In the genomic region with DNA sequence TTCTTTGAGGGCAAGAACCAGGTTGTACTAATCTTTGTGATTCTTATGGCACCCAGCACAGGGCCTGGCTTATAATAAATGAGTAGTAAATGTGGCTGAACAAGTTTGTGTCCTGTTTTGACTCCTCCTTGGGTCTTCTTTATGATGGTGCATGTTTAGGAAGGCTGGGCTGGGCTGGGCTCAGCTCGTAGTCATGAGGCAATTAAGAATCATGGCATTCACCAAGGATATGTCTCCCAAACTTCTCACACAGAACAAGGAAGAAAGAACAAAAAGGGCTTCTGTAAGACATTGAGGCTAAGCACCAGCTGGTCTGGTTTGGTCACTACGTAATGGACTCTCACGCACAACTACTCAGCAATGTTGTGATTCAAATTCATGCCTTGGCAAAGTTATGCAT, we compare ENCODE assay signal across 32 cellular contexts.
"Had no signal": no experiment of that assay in that cellular context is flagged by ENCODE, and none has a peak within 500 bp of the region (broad histone marks: within the 10 kb centered on the region; RNA-seq: fewer than 3 reads in every experiment).

No MANE protein-coding gene starts in this region.

- H3K36me3 ChIP-seq: adrenal gland, cardiac muscle cell, esophagus muscularis mucosa, gastrocnemius medialis, spleen, suprapubic skin, tibial artery, uterus, WERI-Rb-1 had no signal

- FAIRE-seq: kidney had no signal

- H3K4me1 ChIP-seq: adrenal gland, body of pancreas, esophagus muscularis mucosa, gastrocnemius medialis, spleen, suprapubic skin, tibial artery, uterus had no signal

- H3K27me3 ChIP-seq: adrenal gland, body of pancreas, cardiac muscle cell, dorsolateral prefrontal cortex, gastrocnemius medialis, spleen, suprapubic skin, uterus had no signal

- DNase-seq: activated CD4-positive, alpha-beta T cell treated with anti-CD3 and anti-CD28 coated beads for 48 hours; activated CD4-positive, alpha-beta T cell treated with anti-CD3 and anti-CD28 coated beads, Interleukin-2, amount 50 U/mL, for 48 hours; activated CD8-positive, alpha-beta memory T cell treated with anti-CD3 and anti-CD28 coated beads for 24 hours; activated effector memory CD4-positive, alpha-beta T cell treated with anti-CD3 and anti-CD28 coated beads, Interleukin-2, amount 50 U/mL, for 16 hours; activated naive CD4-positive, alpha-beta T cell treated with anti-CD3 and anti-CD28 coated beads for 36 hours; activated naive CD8-positive, alpha-beta T cell treated with anti-CD3 and anti-CD28 coated beads for 36 hours; adrenal gland; aorta; body of pancreas; cerebellar nuclear complex; dorsolateral prefrontal cortex; effector memory CD4-positive, alpha-beta T cell; gastrocnemius medialis; hippocampal formation; kidney; right cardiac atrium; spleen; stimulated activated naive CD4-positive, alpha-beta T cell; SW 1271; T-helper 9 cell; tibial artery; uterus; WERI-Rb-1 had no signal

- H3K9me3 ChIP-seq: adrenal gland, body of pancreas, esophagus muscularis mucosa, gastrocnemius medialis, spleen, suprapubic skin, tibial artery, uterus had no signal

- H3K36me3 Mint-ChIP-seq: activated naive CD8-positive, alpha-beta T cell treated with anti-CD3 and anti-CD28 coated beads for 36 hours; mesothelial cell of epicardium; natural killer cell treated with Interleukin-12 subunit alpha and Interleukin-12 subunit beta and Interleukin-15 and Interleukin-18, amount 100 ng/mL, for 72 hours had no signal

- H3K4me3 Mint-ChIP-seq: activated naive CD4-positive, alpha-beta T cell treated with anti-CD3 and anti-CD28 coated beads for 36 hours; activated naive CD8-positive, alpha-beta T cell treated with anti-CD3 and anti-CD28 coated beads for 36 hours; activated T-helper 1 cell treated with anti-CD3 and anti-CD28 coated beads, Interleukin-12 subunit alpha, Interleukin-12 subunit beta, Interleukin-2, Interleukin-4 antibody, amounts not matched to agents 30 ng/mL and 10 ng/mL and 1 ng/mL, durations not matched to agents 14 hours and 24 hours and 36 hours; mesothelial cell of epicardium; natural killer cell treated with Interleukin-12 subunit alpha and Interleukin-12 subunit beta and Interleukin-15 and Interleukin-18, amount 100 ng/mL, for 72 hours; T-helper 1 cell treated with Interleukin-12 subunit alpha and Interleukin-12 subunit beta and Interleukin-4 antibody, amounts not matched to agents 30 μg/mL and 1 μg/mL, for 36 hours had no signal

- ATAC-seq: activated CD4-positive, CD25-positive, alpha-beta regulatory T cell treated with anti-CD3 and anti-CD28 coated beads, Interleukin-2, amount 50 U/mL, for 24 hours; body of pancreas; gastrocnemius medialis; natural killer cell treated with Interleukin-12 subunit alpha and Interleukin-12 subunit beta and Interleukin-15 and Interleukin-18, amount 100 ng/mL, for 72 hours; right cardiac atrium had no signal

- H3K27ac ChIP-seq: adrenal gland, body of pancreas, cardiac muscle cell, coronary artery, dorsolateral prefrontal cortex, esophagus muscularis mucosa, gastrocnemius medialis, spleen, suprapubic skin, tibial artery, uterus, WERI-Rb-1 had no signal

- H3K9me3 Mint-ChIP-seq: activated naive CD4-positive, alpha-beta T cell treated with anti-CD3 and anti-CD28 coated beads for 36 hours; activated naive CD8-positive, alpha-beta T cell treated with anti-CD3 and anti-CD28 coated beads for 36 hours; activated T-helper 1 cell treated with anti-CD3 and anti-CD28 coated beads, Interleukin-12 subunit alpha, Interleukin-12 subunit beta, Interleukin-2, Interleukin-4 antibody, amounts not matched to agents 30 ng/mL and 10 ng/mL and 1 ng/mL, durations not matched to agents 14 hours and 24 hours and 36 hours; mesothelial cell of epicardium; natural killer cell treated with Interleukin-12 subunit alpha and Interleukin-12 subunit beta and Interleukin-15 and Interleukin-18, amount 100 ng/mL, for 72 hours; T-helper 1 cell treated with Interleukin-12 subunit alpha and Interleukin-12 subunit beta and Interleukin-4 antibody, amounts not matched to agents 30 μg/mL and 1 μg/mL, for 36 hours had no signal

- H3K4me3 ChIP-seq: adrenal gland, body of pancreas, cardiac muscle cell, coronary artery, dorsolateral prefrontal cortex, esophagus muscularis mucosa, gastrocnemius medialis, spleen, suprapubic skin, tibial artery, uterus had no signal
